ENCODE assay signal across 8 cellular contexts in genomic region chr2:208265371-208265806, GRCh38. TPM values are rescaled to one million over a fixed set of nuclear protein-coding genes. Genes with fewer than 3 reads are reported as not detected.
A peak's percentile ranks its signal among the peaks of the same experiment; 100 is the strongest.
DNase-seq lines count a peak whose midpoint lies in the region; ATAC-seq, FAIRE-seq and TF ChIP-seq lines count a peak whose summit lies in the region.

No MANE protein-coding gene starts in this region.

- no peaks in the 10 kb centered on the region for H3K27me3 ChIP-seq in neuron (ENCODE audit: insufficient read depth, low read length)

- FAIRE-seq in A549 (lab: Jason Lieb, UNC) = no peak

- TF ChIP-seq RAD21 in A549 (conservative IDR thresholded peaks at IDR 0.05 in 1 of 2, IDR thresholded peaks at IDR 0.05 in 1 of 2) = no peak

- peak in 1 of 2 experiments; percentile 15 for DNase-seq in A549 (ENCODE audit: low read depth in 1 of 2, low spot score in 1 of 2)
- peak; percentile 76 for DNase-seq in GM12865 (ENCODE audit: low read depth)
- peak; percentile 2 for DNase-seq in NCI-H226
- DNase-seq in activated T-cell treated with anti-CD3 and anti-CD28 coated beads for 48 hours (ENCODE audit: low read depth) = peak; percentile 27
- DNase-seq in fibroblast of villous mesenchyme (ENCODE audit: low read depth) = peak; percentile 58
- DNase-seq in amniotic stem cell (lab: John Stamatoyannopoulos, UW) = no peak

- H3K4me1 ChIP-seq in A549 (peaks cover 20% of the 10 kb centered on the region), neuron (ENCODE audit: insufficient read depth, low read length) (peaks cover 17% of the 10 kb centered on the region)

- H2AFZ ChIP-seq in neuron (ENCODE audit: low read depth, low read length) = peak overlapping the region; percentile 89

- peak overlapping the region; percentile 95 to 97 for H3K27ac ChIP-seq in A549

- H3K36me3 ChIP-seq in neuron (ENCODE audit: insufficient read depth, low read length) = no peaks in the 10 kb centered on the region

- CTCF ChIA-PET in A549 (lab: Yijun Ruan, JAX) = interaction anchor here (0.6 to 1.8 kb wide), 5 partner anchors 9 to 90 kb away, joined by 3 to 9 read pairs (median 5); partner anchors contain the start of gene IDH1

- TF ChIP-seq EP300 in A549 (IDR thresholded peaks at IDR 0.05) = no peak

- TF ChIP-seq CTCF in A549 (IDR thresholded peaks at IDR 0.05) (no peak), GM12865 (IDR thresholded peaks at IDR 0.05; ENCODE audit: insufficient read depth, low read depth, low read length, missing control alignments) (no peak), fibroblast of villous mesenchyme (IDR thresholded peaks at IDR 0.05; ENCODE audit: insufficient read depth, low read depth, low read length) (no peak)

- ATAC-seq in A549 = peak; percentile 52
- ATAC-seq in HG02623 (IDR thresholded peaks at IDR 0.05; ENCODE audit: unreplicated experiment) = peak; percentile 41

- POLR2A ChIA-PET in A549 (lab: Yijun Ruan, JAX) = interaction anchor here (1.0 to 2.9 kb wide), 2 partner anchors 10 to 11 kb away, joined by 4 to 50 read pairs; partner anchors contain the start of gene IDH1

- H3K4me2 ChIP-seq in A549 = peak overlapping the region; percentile 87

- no peak for TF ChIP-seq POLR2A in A549 (IDR thresholded peaks at IDR 0.05; ENCODE audit: low read length)

- WGBS in A549 (ENCODE audit: missing lambda C conversion rate) = 5% methylated on average over 9 of the region's 9 CpGs

- H3K9me3 ChIP-seq in A549 (peaks cover 7% of the 10 kb centered on the region; the same call in 1 of the 3 replicates), neuron (ENCODE audit: low read length) (no peaks in the 10 kb centered on the region)

- H3K4me3 ChIP-seq in A549 (peak overlapping the region; percentile 97), GM12865 (ENCODE audit: low read depth, low read length) (peak overlapping the region; percentile 97), fibroblast of villous mesenchyme (ENCODE audit: low read depth, low read length) (peak overlapping the region; percentile 86), neuron (ENCODE audit: low read length) (peak overlapping the region; percentile 70)

TF ChIP-seq in A549, 52 proteins besides CTCF, POLR2A, EP300 and RAD21:
- no peak for TF ChIP-seq NPAS2 (CRISPR knock-in tag; IDR thresholded peaks at IDR 0.05; ENCODE audit: borderline replicate concordance)
- TF ChIP-seq FOXS1 (CRISPR knock-in tag; IDR thresholded peaks at IDR 0.05) = no peak
- no peak for TF ChIP-seq HES2 (IDR thresholded peaks at IDR 0.05)
- no peak for TF ChIP-seq BCL3 (IDR thresholded peaks at IDR 0.05)
- no peak for TF ChIP-seq MYC (IDR thresholded peaks at IDR 0.05; ENCODE audit: borderline replicate concordance, low read length)
- TF ChIP-seq RARB (CRISPR knock-in tag; IDR thresholded peaks at IDR 0.05) = no peak

RNA-seq across cellular contexts. Expression of gene PIKFYVE, which starts 0.7 kb away (rescaled TPM):
- 19.3 and 22.0 TPM in 2 replicates for polyA plus RNA-seq in A549 (2011; rRNA removed)
- 4.2 and 5.1 TPM in 2 replicates for polyA plus RNA-seq in A549 (2012; cell fraction: cytosol; rRNA removed)
- polyA plus RNA-seq in A549 (2012; cell fraction: nucleus; rRNA removed) = 4.0 and 6.5 TPM in 2 replicates
- 5.9 to 6.5 TPM (median 6.4 TPM) in 3 replicates for polyA plus RNA-seq in A549 (2017; fragmentation: RNase III; extraction: RNeasy Plus Mini Kit Qiagen cat#74134 plus additional on column Dnase treatment)
- 30.1 and 31.1 TPM in 2 replicates for polyA minus RNA-seq in A549 (2011; rRNA and poly(A)+ RNA removed)
- 36.1 and 46.6 TPM in 2 replicates for total RNA-seq in fibroblast of villous mesenchyme

RNA-seq across cellular contexts. Expression of gene IDH1, which starts 10.5 kb away (rescaled TPM):
- 272 and 346 TPM in 2 replicates for polyA plus RNA-seq in A549 (2011; rRNA removed)
- polyA plus RNA-seq in A549 (2012; cell fraction: cytosol; rRNA removed) = 70.4 and 70.8 TPM in 2 replicates
- 54.0 and 77.2 TPM in 2 replicates for polyA plus RNA-seq in A549 (2012; cell fraction: nucleus; rRNA removed)
- 137 to 180 TPM (median 173 TPM) in 3 replicates for polyA plus RNA-seq in A549 (2017; fragmentation: RNase III; extraction: RNeasy Plus Mini Kit Qiagen cat#74134 plus additional on column Dnase treatment)
- 105 and 120 TPM in 2 replicates for polyA minus RNA-seq in A549 (2011; rRNA and poly(A)+ RNA removed)
- total RNA-seq in fibroblast of villous mesenchyme = 203 and 215 TPM in 2 replicates
